Comparison of ENCODE assay signal across 8 cellular contexts in genomic region chr7:43648725-43649406, GRCh38.
DNase-seq lines count a peak whose midpoint lies in the region; ATAC-seq and TF ChIP-seq lines count a peak whose summit lies in the region.

No MANE protein-coding gene starts in this region.

- H3K9me3 Mint-ChIP-seq in memory B cell, result peaks cover 2% of the 10 kb centered on the region

- H3K27ac ChIP-seq in breast epithelium (peak overlapping the region; percentile 90 to 92), tibial artery (peak overlapping the region; percentile 82 to 91)

- no peaks in the 10 kb centered on the region for H3K27me3 Mint-ChIP-seq in memory B cell

- H3K4me3 Mint-ChIP-seq in memory B cell, result peak overlapping the region; percentile 72

- peaks cover 3 to 10% of the 10 kb centered on the region in 2 donors for H3K4me1 ChIP-seq in breast epithelium
- peaks cover 0 to 77% (median 67%) of the 10 kb centered on the region in 4 donors for H3K4me1 ChIP-seq in tibial artery

- H3K9me3 ChIP-seq in breast epithelium (no peaks in the 10 kb centered on the region), tibial artery (no peaks in the 10 kb centered on the region)

- peak overlapping the region; percentile 90 for H3K27ac Mint-ChIP-seq in memory B cell

- ATAC-seq in GM18909 (IDR thresholded peaks at IDR 0.05; ENCODE audit: poor library complexity, unreplicated experiment) (peak; percentile 62), HG03108 (IDR thresholded peaks at IDR 0.05; ENCODE audit: unreplicated experiment) (peak; percentile 49), memory B cell (ENCODE audit: low read depth) (peak; percentile 53)

- TF ChIP-seq POLR2A in breast epithelium (IDR thresholded peaks at IDR 0.05), result no peak

- H3K36me3 Mint-ChIP-seq in memory B cell, result peaks cover 17% of the 10 kb centered on the region

- intact Hi-C loops in breast epithelium (cut with DNase I; ENCODE audit: low total_unique reads) (no loop called here), tibial artery (cut with DNase I; ENCODE audit: low total_unique reads) (loop anchor here (10.0 kb wide), 1 partner anchor 64 kb away; the partner anchor contains the start of gene STK17A)

- H3K27me3 ChIP-seq in breast epithelium (no peaks in the 10 kb centered on the region), tibial artery (no peaks in the 10 kb centered on the region)

- DNase-seq in AG09309 (ENCODE audit: low read depth) (peak; percentile 67), T follicular helper cell (ENCODE audit: low read depth) (peak; percentile 66), breast epithelium (ENCODE audit: low spot score in 2 of 2) (peak in 1 of 2 donors; percentile 52), memory B cell (ENCODE audit: low spot score in 2 of 2) (peak; percentile 38 to 53), tibial artery (no peak), NCI-H2171 treated with DMSO at 0.1 percent for 48 hours (lab: John Stamatoyannopoulos, UW) (no peak)

- no peaks in the 10 kb centered on the region for H3K36me3 ChIP-seq in breast epithelium
- H3K36me3 ChIP-seq in tibial artery, result peaks cover 0 to 12% (median 1%) of the 10 kb centered on the region in 3 donors

- peaks cover 67% of the 10 kb centered on the region for H3K4me1 Mint-ChIP-seq in memory B cell

- H3K4me3 ChIP-seq in AG09309 (ENCODE audit: control insufficient read depth, low read depth, low read length) (no peak overlapping the region), breast epithelium (no peak overlapping the region), tibial artery (no peak overlapping the region)

- no peak for TF ChIP-seq CTCF in AG09309 (IDR thresholded peaks at IDR 0.05; ENCODE audit: control insufficient read depth, insufficient read depth, low read depth, low read length, missing control alignments)
- TF ChIP-seq CTCF in breast epithelium (IDR thresholded peaks at IDR 0.05), result no peak
- no peak for TF ChIP-seq CTCF in tibial artery (IDR thresholded peaks at IDR 0.05)

Comparison
In these comparisons a context has a peak if more than half of its experiments do, and no peak if none do; other contexts are left out.
1. DNase-seq: peak in AG09309 (single experiment), T follicular helper cell (single experiment) and memory B cell (2 of 2); none in tibial artery (0 of 2) and NCI-H2171 treated with DMSO at 0.1 percent for 48 hours (single experiment).
2. Peak in every context shown above with its lines, with median percentiles within 50 percentile points of each other: ATAC-seq.